ENCODE assay signal across 4 cellular contexts in genomic region chr7:64834989-64835388, GRCh38.
"Had no signal": no experiment of that assay in that cellular context is flagged by ENCODE, and none has a peak within 500 bp of the region (broad histone marks: within the 10 kb centered on the region; RNA-seq: fewer than 3 reads in every experiment).

No MANE protein-coding gene starts in this region.

- H3K4me3 Mint-ChIP-seq: H9 had no signal

- H3K27ac Mint-ChIP-seq: H9 had no signal

- H3K4me3 ChIP-seq: GM23248 had no signal

- H3K4me1 Mint-ChIP-seq: H9 had no signal

- H2AFZ ChIP-seq: GM23248 had no signal

- H3K27ac ChIP-seq: GM23248 had no signal

- H3K9ac ChIP-seq: GM23248 had no signal

- DNase-seq: GM23248, H9, HCEC 1CT, KBM-7 had no signal
